In genomic region chr5:103244398-103244797, GRCh38 we compare ENCODE assay signal across 21 cellular contexts. TPM values are rescaled to one million over a fixed set of nuclear protein-coding genes. Genes with fewer than 3 reads are reported as not detected.
DNase-seq lines count a peak whose midpoint lies in the region; ATAC-seq, FAIRE-seq and TF ChIP-seq lines count a peak whose summit lies in the region.
"Had no signal": no experiment of that assay in that cellular context is flagged by ENCODE, and none has a peak within 500 bp of the region (broad histone marks: within the 10 kb centered on the region; RNA-seq: fewer than 3 reads in every experiment).

No MANE protein-coding gene starts in this region.

- no peak overlapping the region for H3K9ac ChIP-seq in neural progenitor cell
- H3K9ac ChIP-seq: BLaER1 treated with 17β-estradiol and CSF1 and Interleukin-3, amounts not matched to agents 10 nM and 100 nM had no signal

- no peak overlapping the region for H3K4me3 Mint-ChIP-seq in neural progenitor cell

- H3K4me2 ChIP-seq in neural progenitor cell = no peak overlapping the region
- H3K4me2 ChIP-seq: BLaER1 treated with 17β-estradiol and CSF1 and Interleukin-3, amounts not matched to agents 10 nM and 100 nM; PC-9 had no signal

- peaks cover 3% of the 10 kb centered on the region for H3K9me3 Mint-ChIP-seq in neural progenitor cell

- no peaks in the 10 kb centered on the region for H3K27me3 Mint-ChIP-seq in neural progenitor cell (ENCODE audit: insufficient read depth, low read depth)

- H3K27ac ChIP-seq in brain microvascular endothelial cell (peak overlapping the region; percentile 60), neural progenitor cell (no peak overlapping the region), pancreas (no peak overlapping the region)
- H3K27ac ChIP-seq: BLaER1 treated with 17β-estradiol and CSF1 and Interleukin-3, amounts not matched to agents 10 nM and 100 nM; PC-9; SJSA1 had no signal

- peak overlapping the region; percentile 20 for H3K27ac Mint-ChIP-seq in neural progenitor cell

- ATAC-seq in GM18868 (IDR thresholded peaks at IDR 0.05; ENCODE audit: unreplicated experiment) (peak; percentile 58), HG03342 (IDR thresholded peaks at IDR 0.05; ENCODE audit: unreplicated experiment) (peak; percentile 50), pancreas (no peak)

- H3K4me3 ChIP-seq in brain microvascular endothelial cell (ENCODE audit: low read depth, low read length) (no peak overlapping the region), neural progenitor cell (no peak overlapping the region), MG63 (no peak overlapping the region), pancreas (no peak overlapping the region)
- H3K4me3 ChIP-seq: BLaER1 treated with 17β-estradiol and CSF1 and Interleukin-3, amounts not matched to agents 10 nM and 100 nM; PC-9; SJSA1 had no signal

- peaks cover 6% of the 10 kb centered on the region for H3K4me1 Mint-ChIP-seq in neural progenitor cell

- H3K36me3 ChIP-seq in brain microvascular endothelial cell (replicated peaks) (no peaks in the 10 kb centered on the region), neural progenitor cell (peaks cover 5% of the 10 kb centered on the region), MG63 (no peaks in the 10 kb centered on the region), pancreas (no peaks in the 10 kb centered on the region)
- H3K36me3 ChIP-seq: BLaER1 treated with 17β-estradiol and CSF1 and Interleukin-3, amounts not matched to agents 10 nM and 100 nM; SJSA1 had no signal

- intact Hi-C loops in pancreas (cut with DNase I) = no loop called here

- no peak for DNase-seq in brain microvascular endothelial cell
- no peak for DNase-seq in neural progenitor cell (ENCODE audit: low spot score)
- DNase-seq in LoVo (ENCODE audit: low spot score) = no peak
- DNase-seq in NCI-H2081 treated with DMSO at 0.1 percent for 48 hours (lab: John Stamatoyannopoulos, UW) = no peak
- DNase-seq in MG63 = no peak
- no peak for DNase-seq in pancreas
- DNase-seq: DND-41, MV-4-11, NCI-H1417, NCI-H1930, NCI-H2171 treated with DMSO at 0.1 percent for 48 hours, NCI-H748 treated with DMSO at 0.1 percent for 48 hours, PC-9 had no signal

- H3F3A ChIP-seq in neural progenitor cell (ENCODE audit: low read depth) = no peaks in the 10 kb centered on the region

- no peak for FAIRE-seq in pancreas (lab: Jason Lieb, UNC)
- FAIRE-seq: A204.1, G401.6, GM19239, H54 had no signal

- H3K4me1 ChIP-seq in neural progenitor cell (no peaks in the 10 kb centered on the region), pancreas (no peaks in the 10 kb centered on the region)
- H3K4me1 ChIP-seq: SJSA1 had no signal

- H3K36me3 Mint-ChIP-seq in neural progenitor cell = no peaks in the 10 kb centered on the region

- no peaks in the 10 kb centered on the region for H3K27me3 ChIP-seq in brain microvascular endothelial cell (replicated peaks)
- no peaks in the 10 kb centered on the region for H3K27me3 ChIP-seq in neural progenitor cell
- H3K27me3 ChIP-seq in MG63 = peaks cover 14% of the 10 kb centered on the region
- no peaks in the 10 kb centered on the region for H3K27me3 ChIP-seq in pancreas
- H3K27me3 ChIP-seq: BLaER1 treated with 17β-estradiol and CSF1 and Interleukin-3, amounts not matched to agents 10 nM and 100 nM had no signal

- H3K79me2 ChIP-seq in neural progenitor cell (ENCODE audit: low read depth) = no peaks in the 10 kb centered on the region

- in situ Hi-C loops in brain microvascular endothelial cell (cut with HindIII; ENCODE audit: low pct_ligation_motif_present, low sequenced_read_pairs) = no loop called here

- H2AFZ ChIP-seq in neural progenitor cell (replicated peaks) = peak overlapping the region; percentile 61
- H2AFZ ChIP-seq: PC-9 had no signal

- TF ChIP-seq CTCF in brain microvascular endothelial cell (IDR thresholded peaks at IDR 0.05; ENCODE audit: low read depth, low read length, missing control alignments) (no peak), neural progenitor cell (IDR thresholded peaks at IDR 0.05) (no peak), pancreas (IDR thresholded peaks at IDR 0.05) (no peak)

- no peaks in the 10 kb centered on the region for H4K20me1 ChIP-seq in neural progenitor cell (ENCODE audit: low read depth)
- H4K20me1 ChIP-seq: BLaER1 treated with 17β-estradiol and CSF1 and Interleukin-3, amounts not matched to agents 10 nM and 100 nM had no signal

- peaks cover 6% of the 10 kb centered on the region for H3K9me3 ChIP-seq in neural progenitor cell (ENCODE audit: low read depth)
- peaks cover 1% of the 10 kb centered on the region for H3K9me3 ChIP-seq in MG63
- no peaks in the 10 kb centered on the region for H3K9me3 ChIP-seq in pancreas
- H3K9me3 ChIP-seq: SJSA1 had no signal

RNA-seq across cellular contexts. Expression of gene MACIR, which starts 14.2 kb away (rescaled TPM):
- total RNA-seq in neural progenitor cell (ENCODE audit: low replicate concordance) = 22.5 and 26.3 TPM in 2 replicates
- total RNA-seq in MG63 (2014; rRNA removed; shearing (Covaris generic); ENCODE audit: low replicate concordance) = 30.9 and 32.2 TPM in 2 replicates
- total RNA-seq in pancreas = 1 to 10 TPM; 2.4 to 8.0 (median 3.2) TPM
- 1 to 10 TPM; 3.0 to 6.8 TPM for polyA plus RNA-seq in pancreas

Comparison
In these comparisons a context has a peak if more than half of its experiments do, and no peak if none do; other contexts are left out.
1. ATAC-seq: peak in GM18868 (single experiment) and HG03342 (single experiment); none in pancreas (0 of 4).